2 cellular contexts compared by ENCODE assay signal in the genomic region with DNA sequence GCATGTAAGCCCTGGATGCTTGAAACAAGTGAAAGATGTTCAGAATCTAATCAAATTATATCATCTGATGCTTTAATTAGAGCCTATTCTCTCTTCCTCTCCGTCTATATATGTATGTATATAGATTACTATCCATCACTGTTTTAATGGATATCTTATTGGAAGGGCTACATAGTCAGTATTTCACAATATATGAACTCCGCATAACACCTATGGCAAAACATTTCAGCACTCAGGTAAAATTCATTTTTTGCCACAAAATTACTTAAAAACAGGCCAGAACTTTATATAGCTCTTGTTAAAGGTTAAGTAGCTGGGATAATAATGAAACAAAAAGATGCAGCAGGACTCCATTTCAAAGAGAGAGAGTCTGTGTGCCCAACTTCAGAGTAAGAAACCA.
TF ChIP-seq lines count a peak whose summit lies in the region.

No MANE protein-coding gene starts in this region.

TF ChIP-seq in HCT116, 20 proteins besides CTCF, POLR2A, EP300 and RAD21:
- TF ChIP-seq JUND (IDR thresholded peaks at IDR 0.05) = no peak
- TF ChIP-seq, protein P1, sequence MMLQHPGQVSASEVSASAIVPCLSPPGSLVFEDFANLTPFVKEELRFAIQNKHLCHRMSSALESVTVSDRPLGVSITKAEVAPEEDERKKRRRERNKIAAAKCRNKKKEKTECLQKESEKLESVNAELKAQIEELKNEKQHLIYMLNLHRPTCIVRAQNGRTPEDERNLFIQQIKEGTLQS (IDR thresholded peaks at IDR 0.05) = no peak
- no peak for TF ChIP-seq EZH2phosphoT487 (IDR thresholded peaks at IDR 0.05; ENCODE audit: borderline replicate concordance)
- TF ChIP-seq ELF1 (IDR thresholded peaks at IDR 0.05; ENCODE audit: borderline replicate concordance, low read depth) = no peak

TF ChIP-seq in GM12878, 131 proteins besides CTCF, POLR2A, EP300 and RAD21:
- TF ChIP-seq TARDBP (IDR thresholded peaks at IDR 0.05; ENCODE audit: borderline replicate concordance) (no peak), TCF7 (IDR thresholded peaks at IDR 0.05; ENCODE audit: borderline replicate concordance) (no peak), EED (IDR thresholded peaks at IDR 0.05; ENCODE audit: low read depth) (no peak), BRCA1 (IDR thresholded peaks at IDR 0.05; ENCODE audit: low read depth, low read length) (no peak), PML (IDR thresholded peaks at IDR 0.05; ENCODE audit: low read length) (no peak), ZNF217 (IDR thresholded peaks at IDR 0.05) (no peak), GABPA (IDR thresholded peaks at IDR 0.05; ENCODE audit: low read depth) (no peak), SPI1 (IDR thresholded peaks at IDR 0.05; ENCODE audit: borderline replicate concordance, insufficient read depth, low read depth, low read length) (no peak), HCFC1 (IDR thresholded peaks at IDR 0.05; ENCODE audit: low read length) (no peak), NBN (IDR thresholded peaks at IDR 0.05) (no peak), FOS (IDR thresholded peaks at IDR 0.05; ENCODE audit: borderline replicate concordance, extremely low read depth, insufficient read length) (no peak), SMARCA5 (IDR thresholded peaks at IDR 0.05) (no peak), MYB (IDR thresholded peaks at IDR 0.05; ENCODE audit: borderline replicate concordance, low read depth, low read length) (no peak)
- TF ChIP-seq, protein P2, sequence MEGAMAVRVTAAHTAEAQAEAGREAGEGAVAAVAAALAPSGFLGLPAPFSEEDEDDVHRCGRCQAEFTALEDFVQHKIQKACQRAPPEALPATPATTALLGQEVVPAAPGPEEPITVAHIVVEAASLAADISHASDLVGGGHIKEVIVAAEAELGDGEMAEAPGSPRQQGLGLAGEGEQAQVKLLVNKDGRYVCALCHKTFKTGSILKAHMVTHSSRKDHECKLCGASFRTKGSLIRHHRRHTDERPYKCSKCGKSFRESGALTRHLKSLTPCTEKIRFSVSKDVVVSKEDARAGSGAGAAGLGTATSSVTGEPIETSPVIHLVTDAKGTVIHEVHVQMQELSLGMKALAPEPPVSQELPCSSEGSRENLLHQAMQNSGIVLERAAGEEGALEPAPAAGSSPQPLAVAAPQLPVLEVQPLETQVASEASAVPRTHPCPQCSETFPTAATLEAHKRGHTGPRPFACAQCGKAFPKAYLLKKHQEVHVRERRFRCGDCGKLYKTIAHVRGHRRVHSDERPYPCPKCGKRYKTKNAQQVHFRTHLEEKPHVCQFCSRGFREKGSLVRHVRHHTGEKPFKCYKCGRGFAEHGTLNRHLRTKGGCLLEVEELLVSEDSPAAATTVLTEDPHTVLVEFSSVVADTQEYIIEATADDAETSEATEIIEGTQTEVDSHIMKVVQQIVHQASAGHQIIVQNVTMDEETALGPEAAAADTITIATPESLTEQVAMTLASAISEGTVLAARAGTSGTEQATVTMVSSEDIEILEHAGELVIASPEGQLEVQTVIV (IDR thresholded peaks at IDR 0.05; ENCODE audit: borderline replicate concordance, partially characterized antibody) = no peak
- TF ChIP-seq, protein P3, sequence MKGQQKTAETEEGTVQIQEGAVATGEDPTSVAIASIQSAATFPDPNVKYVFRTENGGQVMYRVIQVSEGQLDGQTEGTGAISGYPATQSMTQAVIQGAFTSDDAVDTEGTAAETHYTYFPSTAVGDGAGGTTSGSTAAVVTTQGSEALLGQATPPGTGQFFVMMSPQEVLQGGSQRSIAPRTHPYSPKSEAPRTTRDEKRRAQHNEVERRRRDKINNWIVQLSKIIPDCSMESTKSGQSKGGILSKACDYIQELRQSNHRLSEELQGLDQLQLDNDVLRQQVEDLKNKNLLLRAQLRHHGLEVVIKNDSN (IDR thresholded peaks at IDR 0.05; ENCODE audit: borderline replicate concordance, extremely low read length, insufficient read depth, low read depth, low read length) = no peak
- TF ChIP-seq, protein P4, sequence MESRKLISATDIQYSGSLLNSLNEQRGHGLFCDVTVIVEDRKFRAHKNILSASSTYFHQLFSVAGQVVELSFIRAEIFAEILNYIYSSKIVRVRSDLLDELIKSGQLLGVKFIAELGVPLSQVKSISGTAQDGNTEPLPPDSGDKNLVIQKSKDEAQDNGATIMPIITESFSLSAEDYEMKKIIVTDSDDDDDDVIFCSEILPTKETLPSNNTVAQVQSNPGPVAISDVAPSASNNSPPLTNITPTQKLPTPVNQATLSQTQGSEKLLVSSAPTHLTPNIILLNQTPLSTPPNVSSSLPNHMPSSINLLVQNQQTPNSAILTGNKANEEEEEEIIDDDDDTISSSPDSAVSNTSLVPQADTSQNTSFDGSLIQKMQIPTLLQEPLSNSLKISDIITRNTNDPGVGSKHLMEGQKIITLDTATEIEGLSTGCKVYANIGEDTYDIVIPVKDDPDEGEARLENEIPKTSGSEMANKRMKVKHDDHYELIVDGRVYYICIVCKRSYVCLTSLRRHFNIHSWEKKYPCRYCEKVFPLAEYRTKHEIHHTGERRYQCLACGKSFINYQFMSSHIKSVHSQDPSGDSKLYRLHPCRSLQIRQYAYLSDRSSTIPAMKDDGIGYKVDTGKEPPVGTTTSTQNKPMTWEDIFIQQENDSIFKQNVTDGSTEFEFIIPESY (IDR thresholded peaks at IDR 0.05) = no peak
- TF ChIP-seq, protein P5, sequence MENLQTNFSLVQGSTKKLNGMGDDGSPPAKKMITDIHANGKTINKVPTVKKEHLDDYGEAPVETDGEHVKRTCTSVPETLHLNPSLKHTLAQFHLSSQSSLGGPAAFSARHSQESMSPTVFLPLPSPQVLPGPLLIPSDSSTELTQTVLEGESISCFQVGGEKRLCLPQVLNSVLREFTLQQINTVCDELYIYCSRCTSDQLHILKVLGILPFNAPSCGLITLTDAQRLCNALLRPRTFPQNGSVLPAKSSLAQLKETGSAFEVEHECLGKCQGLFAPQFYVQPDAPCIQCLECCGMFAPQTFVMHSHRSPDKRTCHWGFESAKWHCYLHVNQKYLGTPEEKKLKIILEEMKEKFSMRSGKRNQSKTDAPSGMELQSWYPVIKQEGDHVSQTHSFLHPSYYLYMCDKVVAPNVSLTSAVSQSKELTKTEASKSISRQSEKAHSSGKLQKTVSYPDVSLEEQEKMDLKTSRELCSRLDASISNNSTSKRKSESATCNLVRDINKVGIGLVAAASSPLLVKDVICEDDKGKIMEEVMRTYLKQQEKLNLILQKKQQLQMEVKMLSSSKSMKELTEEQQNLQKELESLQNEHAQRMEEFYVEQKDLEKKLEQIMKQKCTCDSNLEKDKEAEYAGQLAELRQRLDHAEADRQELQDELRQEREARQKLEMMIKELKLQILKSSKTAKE (IDR thresholded peaks at IDR 0.05; ENCODE audit: low read depth, poor library complexity, severe bottlenecking) = no peak
